Comparison of ENCODE assay signal across 8 cellular contexts in the genomic region with DNA sequence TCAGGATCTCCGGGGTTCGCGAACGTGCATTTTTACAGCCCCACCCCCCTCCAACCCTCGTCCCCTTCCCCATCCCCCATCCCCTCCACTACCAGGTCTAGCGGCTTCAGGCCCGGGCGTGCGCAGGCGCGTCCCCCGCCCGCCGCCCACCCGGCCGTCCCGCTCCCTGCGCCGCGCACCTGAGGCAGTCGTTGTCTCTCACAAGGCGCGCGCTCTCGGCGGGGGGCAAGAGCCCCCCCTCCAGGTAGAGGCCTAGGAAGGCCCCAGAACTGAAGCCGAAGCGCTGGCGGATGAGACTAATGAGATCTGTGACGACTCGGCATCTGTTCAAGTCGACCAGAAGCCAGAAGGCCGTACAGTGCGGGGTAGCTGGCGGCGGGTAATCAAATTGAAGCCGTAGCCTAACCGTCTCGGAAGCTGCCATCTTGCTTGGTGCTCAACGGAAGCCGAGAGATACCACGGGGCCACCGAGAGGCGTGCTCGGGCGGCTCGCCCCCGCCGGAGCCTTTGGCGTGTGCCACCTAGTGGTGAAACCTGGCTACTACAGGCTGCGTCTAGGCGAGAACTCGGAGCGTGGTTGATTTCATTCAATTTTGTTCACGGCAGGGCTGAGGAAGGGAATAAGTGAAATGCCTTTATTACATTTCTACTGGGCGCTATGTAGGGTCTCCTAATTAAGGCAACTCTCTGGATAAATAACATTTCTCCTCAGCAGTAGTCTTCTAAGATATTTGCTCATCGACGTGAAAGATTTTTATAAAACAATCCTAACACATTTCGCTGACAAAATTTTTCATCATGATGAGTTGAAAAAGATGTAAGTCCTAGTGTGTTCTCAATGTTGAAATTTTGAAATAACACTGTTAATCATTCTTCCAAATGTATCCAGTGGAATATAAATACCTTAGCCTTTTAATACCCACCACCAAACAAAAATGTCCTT. TPM values are rescaled to one million over a fixed set of nuclear protein-coding genes. Genes with fewer than 3 reads are reported as not detected.
DNase-seq lines count a peak whose midpoint lies in the region; ATAC-seq, FAIRE-seq and TF ChIP-seq lines count a peak whose summit lies in the region.

COIL (minus strand) TSS at position 455 of the 943 bp plus-strand sequence; CDS start at position 424, 31 bp downstream.

- POLR2A ChIA-PET in activated B cell treated with CpG ODN at 0.5 μM for 24 hours (lab: Charles Lee): interaction anchor here (0.7 to 1.3 kb wide), 4 partner anchors 15 to 64 kb away, joined by 3 to 10 read pairs (median 5); partner anchors contain the start of genes SCPEP1 and TRIM25

- H3K79me2 ChIP-seq in keratinocyte (ENCODE audit: control insufficient read depth, insufficient read depth, low read length): peaks cover 31% of the 10 kb centered on the region

- DNase-seq in AG10803 (ENCODE audit: low read depth): peak; percentile 89
- peak; percentile 79 for DNase-seq in NCI-H226
- peak; percentile 90 for DNase-seq in activated B cell treated with CpG ODN at 0.5 μM for 24 hours
- DNase-seq in caudate nucleus (lab: John Stamatoyannopoulos, UW): peak in 60 of 61 donors; percentile 32 to 96 (median 86)
- DNase-seq in keratinocyte (ENCODE audit: low read depth, low spot score): no peak
- DNase-seq in stimulated activated CD4-positive, alpha-beta T cell treated with anti-CD3 and anti-CD28 coated beads, Interleukin-15, amount 100 ng/mL, for 1 hour (ENCODE audit: low read depth in 1 of 2, low spot score in 1 of 2): peak; percentile 82 to 91

- H3K9me3 ChIP-seq in keratinocyte (ENCODE audit: control insufficient read depth, low read depth, low read length): no peaks in the 10 kb centered on the region

- H4K20me1 ChIP-seq in keratinocyte (ENCODE audit: control insufficient read depth, extremely low read depth, insufficient read depth, low read length): no peaks in the 10 kb centered on the region

- no peaks in the 10 kb centered on the region for H3K27me3 Mint-ChIP-seq in activated B cell treated with CpG ODN at 0.5 μM for 24 hours

- no peak for FAIRE-seq in keratinocyte (lab: Jason Lieb, UNC)

- H3K4me3 Mint-ChIP-seq in activated B cell treated with CpG ODN at 0.5 μM for 24 hours: peak within 1 kb of the TSS; percentile 86

- H3K9ac ChIP-seq in keratinocyte (ENCODE audit: control insufficient read depth, extremely low read depth, insufficient read depth, low read length): peak within 1 kb of the TSS; percentile 96

- peak within 1 kb of the TSS; percentile 97 for H2AFZ ChIP-seq in keratinocyte (ENCODE audit: control insufficient read depth, low read length)

- H3K36me3 Mint-ChIP-seq in activated B cell treated with CpG ODN at 0.5 μM for 24 hours (ENCODE audit: low read depth): peaks cover 1% of the 10 kb centered on the region

- dilution Hi-C loops in keratinocyte (cut with MboI; ENCODE audit: extremely low pct_ligation_motif_present, low sequenced_read_pairs): no loop called here

- peak; percentile 96 for TF ChIP-seq CTCF in AG10803 (conservative IDR thresholded peaks at IDR 0.05; ENCODE audit: low read length)
- TF ChIP-seq CTCF in activated B cell treated with CpG ODN at 0.5 μM for 24 hours (IDR thresholded peaks at IDR 0.05): peak; percentile 95
- peak; percentile 95 to 99 (median 98) for TF ChIP-seq CTCF in keratinocyte (optimal IDR thresholded peaks at IDR 0.05 in 1 of 3, IDR thresholded peaks at IDR 0.05 in 1 of 3, conservative IDR thresholded peaks at IDR 0.05 in 1 of 3; ENCODE audit: extremely low read depth in 1 of 3, insufficient read depth in 2 of 3, low read length in 3 of 3)

- no peaks in the 10 kb centered on the region for H3K36me3 ChIP-seq in keratinocyte (ENCODE audit: control insufficient read depth in 2 of 2, extremely low read depth in 1 of 2, insufficient read depth in 2 of 2, low read length in 2 of 2)

- intact Hi-C loops in activated B cell treated with CpG ODN at 0.5 μM for 24 hours (cut with micrococcal nuclease): loop anchor here (1.0 kb wide), 3 partner anchors 17 to 128 kb away; partner anchors contain the start of genes C17orf67, SCPEP1 and TRIM25

- CTCF ChIA-PET in activated B cell treated with CpG ODN at 0.5 μM for 24 hours (lab: Charles Lee): interaction anchor here (0.7 to 0.8 kb wide), 2 partner anchors 17 to 141 kb away, joined by 4 read pairs; no protein-coding TSS in a partner anchor

- peak within 1 kb of the TSS; percentile 75 for H3K4me2 ChIP-seq in keratinocyte (ENCODE audit: control insufficient read depth, extremely low read depth, insufficient read depth, low read depth, low read length)

- in situ Hi-C loops in GM18951 (cut with MboI; ENCODE audit: low sequenced_read_pairs, unreplicated experiment): no loop called here

- ATAC-seq in HG03196 (IDR thresholded peaks at IDR 0.05; ENCODE audit: unreplicated experiment): peak; percentile 97
- ATAC-seq in activated B cell treated with CpG ODN at 0.5 μM for 24 hours (ENCODE audit: low read depth): peak; percentile 98

- peak within 1 kb of the TSS; percentile 84 for H3K27ac Mint-ChIP-seq in activated B cell treated with CpG ODN at 0.5 μM for 24 hours

- peaks cover 11% of the 10 kb centered on the region for H3K4me1 ChIP-seq in keratinocyte (ENCODE audit: control insufficient read depth, extremely low read depth, insufficient read depth, low read length)

- no peaks in the 10 kb centered on the region for H3K27me3 ChIP-seq in keratinocyte (ENCODE audit: control insufficient read depth, extremely low read depth, insufficient read depth, low read length)

- H3K27ac ChIP-seq in caudate nucleus (ENCODE audit: low read depth, low read length): peak within 1 kb of the TSS; percentile 88
- H3K27ac ChIP-seq in keratinocyte (ENCODE audit: control insufficient read depth, insufficient read depth, low read length): peak within 1 kb of the TSS; percentile 95

- peaks cover 23% of the 10 kb centered on the region for H3K4me1 Mint-ChIP-seq in activated B cell treated with CpG ODN at 0.5 μM for 24 hours

- TF ChIP-seq POLR2A in GM18951 (IDR thresholded peaks at IDR 0.05; ENCODE audit: extremely low read depth, insufficient read depth, insufficient read length): peak; percentile 74

- no peaks in the 10 kb centered on the region for H3K9me3 Mint-ChIP-seq in activated B cell treated with CpG ODN at 0.5 μM for 24 hours

- no peaks in the 10 kb centered on the region for H3K9me1 ChIP-seq in keratinocyte (ENCODE audit: control insufficient read depth, extremely low read depth, insufficient read depth, low read length)

- H3K4me3 ChIP-seq in AG10803 (ENCODE audit: low read length) (peak within 1 kb of the TSS; percentile 85), keratinocyte (ENCODE audit: control insufficient read depth in 2 of 3, extremely low read depth in 1 of 3, insufficient read depth in 2 of 3, low read depth in 1 of 3, low read length in 3 of 3) (peak within 1 kb of the TSS; percentile 55 to 96 (median 82))

RNA-seq across cellular contexts. Expression of gene COIL, which starts in this region (rescaled TPM):
- 21.6 and 21.9 TPM in 2 replicates for total RNA-seq in activated B cell treated with CpG ODN at 0.5 μM for 24 hours
- polyA plus RNA-seq in keratinocyte: 7.2 to 11.6 TPM (median 8.3 TPM) in 3 replicates
- 23.9 TPM for polyA plus RNA-seq in keratinocyte (2011; ENCODE audit: low read depth)
- polyA plus RNA-seq in keratinocyte (2011; cell fraction: cytosol; rRNA removed): 4.6 and 7.5 TPM in 2 replicates
- polyA plus RNA-seq in keratinocyte (2011; cell fraction: nucleus; rRNA removed): 8.7 and 13.9 TPM in 2 replicates
- polyA plus RNA-seq in keratinocyte (2012; ENCODE audit: low replicate concordance): 12.0 and 13.5 TPM in 2 replicates
- polyA minus RNA-seq in keratinocyte: 1.7 to 3.9 TPM (median 3.0 TPM) in 3 replicates
- polyA minus RNA-seq in keratinocyte (2011; cell fraction: cytosol; rRNA and poly(A)+ RNA removed): 2.3 TPM
- polyA minus RNA-seq in keratinocyte (2011; cell fraction: nucleus; rRNA and poly(A)+ RNA removed): 3.3 and 4.3 TPM in 2 replicates
